8 cellular contexts compared by ENCODE assay signal in genomic region chr14:34538096-34538495, GRCh38. TPM values are rescaled to one million over a fixed set of nuclear protein-coding genes. Genes with fewer than 3 reads are reported as not detected.
DNase-seq lines count a peak whose midpoint lies in the region; ATAC-seq, FAIRE-seq and TF ChIP-seq lines count a peak whose summit lies in the region.
"Not testable (repeated sequence)": the region's sequence is repeated elsewhere in the genome, so short reads cannot be mapped to it uniquely, and the experiment has no call there.

No MANE protein-coding gene starts in this region.

- H3K9me3 Mint-ChIP-seq in GM23338; activated naive CD4-positive, alpha-beta T cell treated with anti-CD3 and anti-CD28 coated beads for 36 hours; dendritic cell treated with granulocyte-macrophage colony-stimulating factor and Interleukin-4, amounts not matched to agents 40 ng/mL and 50 ng/mL, for 4 days; naive B cell: not testable (repeated sequence)

- TF ChIP-seq POLR2A in A549 (IDR thresholded peaks at IDR 0.05; ENCODE audit: low read length), result not testable (repeated sequence)

- peak overlapping the region; percentile 100 for H3K4me3 Mint-ChIP-seq in GM23338
- H3K4me3 Mint-ChIP-seq in activated naive CD4-positive, alpha-beta T cell treated with anti-CD3 and anti-CD28 coated beads for 36 hours, result peak overlapping the region; percentile 95
- peak overlapping the region; percentile 32 for H3K4me3 Mint-ChIP-seq in dendritic cell treated with granulocyte-macrophage colony-stimulating factor and Interleukin-4, amounts not matched to agents 40 ng/mL and 50 ng/mL, for 4 days
- H3K4me3 Mint-ChIP-seq in naive B cell, result peak overlapping the region; percentile 97 to 100 (median 99)

- H3K27ac Mint-ChIP-seq in GM23338; dendritic cell treated with granulocyte-macrophage colony-stimulating factor and Interleukin-4, amounts not matched to agents 40 ng/mL and 50 ng/mL, for 4 days: not testable (repeated sequence)
- H3K27ac Mint-ChIP-seq in activated naive CD4-positive, alpha-beta T cell treated with anti-CD3 and anti-CD28 coated beads for 36 hours, result peak overlapping the region; percentile 98
- peak overlapping the region in 5 of 6 donors; percentile 51 to 99 (median 69) for H3K27ac Mint-ChIP-seq in naive B cell

- peaks cover 25% of the 10 kb centered on the region for H3K79me2 ChIP-seq in GM23338 (replicated peaks; ENCODE audit: insufficient read depth)

- H3K27me3 ChIP-seq in GM23338 (ENCODE audit: insufficient read depth); SJCRH30; heart right ventricle; small intestine (ENCODE audit: control insufficient read depth in 2 of 2, insufficient read depth in 2 of 2, low read length in 2 of 2): not testable (repeated sequence)

- H2AFZ ChIP-seq in GM23338, result not testable (repeated sequence)

- CTCF ChIA-PET in A549 (lab: Yijun Ruan, JAX), result interaction anchor here (0.8 to 2.7 kb wide), 3 partner anchors 18 to 207 kb away, joined by 3 to 8 read pairs (median 6); no protein-coding TSS in a partner anchor
- CTCF ChIA-PET in activated naive CD4-positive, alpha-beta T cell treated with anti-CD3 and anti-CD28 coated beads for 36 hours (lab: Charles Lee), result interaction anchor here (0.9 to 1.9 kb wide), 2 partner anchors 27 to 206 kb away, joined by 3 to 6 read pairs; no protein-coding TSS in a partner anchor

- 66% methylated on average over 6 of the region's 6 CpGs for WGBS in A549 (ENCODE audit: missing lambda C conversion rate)
- WGBS in heart right ventricle, 2 donors, result 68 to 71% methylated on average over 6 of the region's 6 CpGs
- 19 to 51% (median 29%) methylated on average over 6 of the region's 6 CpGs for WGBS in small intestine, 3 donors

- not testable (repeated sequence) for H3F3A ChIP-seq in GM23338 (replicated peaks; ENCODE audit: low read depth)

- ATAC-seq in A549; GM23338; heart right ventricle; naive B cell (ENCODE audit: low read depth in 2 of 2): not testable (repeated sequence)

- peak overlapping the region; percentile 75; the same call in 2 of the 3 replicates for H3K4me3 ChIP-seq in A549
- H3K4me3 ChIP-seq in GM23338, result peak overlapping the region; percentile 86
- H3K4me3 ChIP-seq in SJCRH30, result peak overlapping the region; percentile 86
- peak overlapping the region in 9 of 10 donors; percentile 74 to 97 (median 88) for H3K4me3 ChIP-seq in heart right ventricle
- H3K4me3 ChIP-seq in small intestine (ENCODE audit: low read depth in 1 of 2, low read length in 2 of 2), result peak overlapping the region; percentile 95 to 98

- not testable (repeated sequence) for H3K9me2 ChIP-seq in GM23338 (ENCODE audit: insufficient read depth)

- not testable (repeated sequence) for TF ChIP-seq CTCF in A549 (IDR thresholded peaks at IDR 0.05); GM23338 (conservative IDR thresholded peaks at IDR 0.05; ENCODE audit: low read depth in 2 of 2); heart right ventricle (IDR thresholded peaks at IDR 0.05)

- intact Hi-C loops in activated naive CD4-positive, alpha-beta T cell treated with anti-CD3 and anti-CD28 coated beads for 36 hours (cut with micrococcal nuclease), result loop anchor here (5.0 to 10.0 kb wide), 10 partner anchors 76 to 1784 kb away; partner anchors contain the start of genes BRMS1L, FAM177A1, MBIP and PPP2R3C
- intact Hi-C loops in dendritic cell treated with granulocyte-macrophage colony-stimulating factor and Interleukin-4, amounts not matched to agents 40 ng/mL and 50 ng/mL, for 4 days (cut with micrococcal nuclease), result loop anchor here (5.0 kb wide), 2 partner anchors 76 to 206 kb away; partner anchors contain the start of gene SPTSSA
- intact Hi-C loops in heart right ventricle (cut with DNase I), result loop anchor here in 4 of 10 donors (5.0 to 10.0 kb wide), 5 partner anchors 36 to 203 kb away; partner anchors contain the start of gene SPTSSA (in 3 of the 4)

- not testable (repeated sequence) for TF ChIP-seq RAD21 in A549 (conservative IDR thresholded peaks at IDR 0.05 in 1 of 2, IDR thresholded peaks at IDR 0.05 in 1 of 2)

- H3K4me2 ChIP-seq in A549 (peak overlapping the region; percentile 86), GM23338 (peak overlapping the region; percentile 86)

- not testable (repeated sequence) for FAIRE-seq in A549 (lab: Jason Lieb, UNC); small intestine (lab: Jason Lieb, UNC)

- not testable (repeated sequence) for TF ChIP-seq EP300 in A549 (IDR thresholded peaks at IDR 0.05)

- H3K27ac ChIP-seq in A549 (0 out of 6 replicates have a peak overlapping the region, but pooled peaks of 1 of the 2 experiments have one; percentile 13), GM23338 (ENCODE audit: low read depth) (peak overlapping the region; percentile 96), heart right ventricle (peak overlapping the region in 5 of 10 donors; percentile 11 to 96 (median 94))
- not testable (repeated sequence) for H3K27ac ChIP-seq in SJCRH30; small intestine (ENCODE audit: low read depth in 1 of 2, low read length in 1 of 2)

- not testable (repeated sequence) for H4K20me1 ChIP-seq in GM23338 (replicated peaks; ENCODE audit: insufficient read depth)

- POLR2A ChIA-PET in A549 (lab: Yijun Ruan, JAX), result not testable (repeated sequence)

- peaks cover 15% of the 10 kb centered on the region for H3K36me3 Mint-ChIP-seq in GM23338 (ENCODE audit: low read depth)
- peaks cover 11% of the 10 kb centered on the region for H3K36me3 Mint-ChIP-seq in activated naive CD4-positive, alpha-beta T cell treated with anti-CD3 and anti-CD28 coated beads for 36 hours (ENCODE audit: low read depth)
- peaks cover 48% of the 10 kb centered on the region for H3K36me3 Mint-ChIP-seq in dendritic cell treated with granulocyte-macrophage colony-stimulating factor and Interleukin-4, amounts not matched to agents 40 ng/mL and 50 ng/mL, for 4 days (ENCODE audit: low read depth)
- not testable (repeated sequence) for H3K36me3 Mint-ChIP-seq in naive B cell

- not testable (repeated sequence) for H3K27me3 Mint-ChIP-seq in GM23338 (ENCODE audit: insufficient read depth, low read depth, poor library complexity); activated naive CD4-positive, alpha-beta T cell treated with anti-CD3 and anti-CD28 coated beads for 36 hours (ENCODE audit: low read depth); dendritic cell treated with granulocyte-macrophage colony-stimulating factor and Interleukin-4, amounts not matched to agents 40 ng/mL and 50 ng/mL, for 4 days; naive B cell

- H3K4me1 Mint-ChIP-seq in GM23338; dendritic cell treated with granulocyte-macrophage colony-stimulating factor and Interleukin-4, amounts not matched to agents 40 ng/mL and 50 ng/mL, for 4 days (ENCODE audit: low read depth): not testable (repeated sequence)
- peaks cover 43% of the 10 kb centered on the region for H3K4me1 Mint-ChIP-seq in activated naive CD4-positive, alpha-beta T cell treated with anti-CD3 and anti-CD28 coated beads for 36 hours (ENCODE audit: low read depth)
- H3K4me1 Mint-ChIP-seq in naive B cell, result peaks cover 7 to 36% (median 23%) of the 10 kb centered on the region in 3 donors

- H3K36me3 ChIP-seq in GM23338 (ENCODE audit: insufficient read depth); small intestine (ENCODE audit: control insufficient read depth in 2 of 2, insufficient read depth in 2 of 2, low read length in 2 of 2): not testable (repeated sequence)
- H3K36me3 ChIP-seq in SJCRH30 (peaks cover 17% of the 10 kb centered on the region), heart right ventricle (peaks cover 0 to 47% (median 12%) of the 10 kb centered on the region in 9 donors)

- not testable (repeated sequence) for DNase-seq in A549 (ENCODE audit: low read depth in 1 of 2, low spot score in 1 of 2); GM23338 (ENCODE audit: low spot score); SJCRH30; activated naive CD4-positive, alpha-beta T cell treated with anti-CD3 and anti-CD28 coated beads for 36 hours; heart right ventricle; naive B cell; small intestine

- H3K4me1 ChIP-seq in A549, result peaks cover 17% of the 10 kb centered on the region; the same call in 2 of the 3 replicates
- H3K4me1 ChIP-seq in GM23338 (ENCODE audit: insufficient read depth); SJCRH30; small intestine (ENCODE audit: control insufficient read depth in 2 of 2, insufficient read depth in 1 of 2, low read depth in 1 of 2, low read length in 1 of 2): not testable (repeated sequence)
- peaks cover 8 to 28% (median 18%) of the 10 kb centered on the region in 9 donors for H3K4me1 ChIP-seq in heart right ventricle

- not testable (repeated sequence) for H3K9me3 ChIP-seq in A549; SJCRH30 (replicated peaks); heart right ventricle; small intestine (ENCODE audit: control insufficient read depth, low read depth)

RNA-seq across cellular contexts. Expression of gene EAPP, which starts 1.4 kb away (rescaled TPM):
- 62.3 and 93.0 TPM in 2 replicates for polyA plus RNA-seq in A549 (2011; rRNA removed)
- 20.1 and 22.2 TPM in 2 replicates for polyA plus RNA-seq in A549 (2012; cell fraction: cytosol; rRNA removed)
- 7.5 and 9.0 TPM in 2 replicates for polyA plus RNA-seq in A549 (2012; cell fraction: nucleus; rRNA removed)
- 41.2 to 49.1 TPM (median 44.6 TPM) in 3 replicates for polyA plus RNA-seq in A549 (2017; fragmentation: RNase III; extraction: RNeasy Plus Mini Kit Qiagen cat#74134 plus additional on column Dnase treatment)
- 23.3 and 23.4 TPM in 2 replicates for polyA minus RNA-seq in A549 (2011; rRNA and poly(A)+ RNA removed)
- 25.0 and 31.6 TPM in 2 replicates for total RNA-seq in GM23338 (2014; rRNA removed; shearing (Covaris generic))
- polyA plus RNA-seq in GM23338 (2016; fragmentation: Nextera tagmentation; extraction: Ambion mirVana), result 53.6 and 64.0 TPM in 2 replicates
- total RNA-seq in SJCRH30 (2014; rRNA removed; shearing (Covaris generic)), result 51.1 and 58.5 TPM in 2 replicates
- 10 to 100 TPM; 34.0 to 35.4 TPM for total RNA-seq in activated naive CD4-positive, alpha-beta T cell treated with anti-CD3 and anti-CD28 coated beads for 36 hours
- 10 to 100 TPM; 16.4 to 24.5 (median 20.1) TPM for total RNA-seq in heart right ventricle
- polyA plus RNA-seq in heart right ventricle, result 10 to 100 TPM; 18.8 to 20.1 TPM
- 100 to 1,000 TPM; 133 to 193 (median 139) TPM for polyA plus RNA-seq in naive B cell (ENCODE audit: low read depth in 6 of 6)
- polyA plus RNA-seq in small intestine, result 10 to 100 TPM; 48.0 to 74.0 (median 61.1) TPM

Comparison
In these comparisons a context has a peak if more than half of its experiments do, and no peak if none do; other contexts are left out.
1. H3K4me3 Mint-ChIP-seq: peak in every context shown above with its lines; median percentile 100 in GM23338; 99 in naive B cell; 95 in activated naive CD4-positive, alpha-beta T cell treated with anti-CD3 and anti-CD28 coated beads for 36 hours; 32 in dendritic cell treated with granulocyte-macrophage colony-stimulating factor and Interleukin-4, amounts not matched to agents 40 ng/mL and 50 ng/mL, for 4 days.